In the genomic region with DNA sequence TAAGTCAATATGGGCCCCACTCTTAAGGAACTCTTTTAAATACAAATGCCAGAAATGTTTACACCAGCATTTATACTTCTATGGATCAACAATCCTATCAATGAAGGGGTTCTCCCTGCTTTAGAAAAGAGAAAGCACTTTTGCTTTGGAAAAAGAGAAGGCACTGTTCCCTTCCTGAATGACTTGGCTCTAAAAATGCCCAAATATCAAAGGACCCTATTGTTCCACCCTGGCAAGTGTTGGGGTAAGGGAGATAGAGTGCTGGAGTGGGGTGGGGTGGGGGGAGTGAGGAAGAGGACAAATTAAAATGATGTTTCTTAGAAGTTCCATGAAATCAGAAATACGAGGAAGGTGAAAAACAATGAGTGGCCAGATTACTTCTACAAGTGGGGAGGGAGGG, we compare ENCODE assay signal across 19 cellular contexts.
"Had no signal": no experiment of that assay in that cellular context is flagged by ENCODE, and none has a peak within 500 bp of the region (broad histone marks: within the 10 kb centered on the region; RNA-seq: fewer than 3 reads in every experiment).

No MANE protein-coding gene starts in this region.

- H3K4me3 ChIP-seq: SJCRH30, SK-N-MC had no signal

- H3K27ac ChIP-seq: RWPE1, SJCRH30, SK-N-MC had no signal

- ATAC-seq: Panc1 had no signal

- DNase-seq: KBM-7, MM.1S, NCI-H1092 treated with DMSO at 0.1 percent for 48 hours, NCI-H1436, NCI-H187, NCI-H2029, NCI-H2081 treated with DMSO at 0.1 percent for 48 hours, NCI-H2171, NCI-H226, NCI-H446, NCI-H510A, NCI-H524 treated with DMSO at 0.1 percent for 48 hours, NCI-H69, NCI-H774, SHP77 treated with DMSO at 0.1 percent for 48 hours, SJCRH30 had no signal

- H3K9me3 ChIP-seq: SJCRH30 had no signal

- H3K27me3 ChIP-seq: SJCRH30 had no signal

- H3K36me3 ChIP-seq: SJCRH30 had no signal

- H3K4me1 ChIP-seq: SJCRH30 had no signal
